Comparison of ENCODE assay signal across 8 cellular contexts in genomic region chr3:125357032-125357658, GRCh38. TPM values are rescaled to one million over a fixed set of nuclear protein-coding genes. Genes with fewer than 3 reads are reported as not detected.
DNase-seq lines count a peak whose midpoint lies in the region; ATAC-seq and TF ChIP-seq lines count a peak whose summit lies in the region.

No MANE protein-coding gene starts in this region.

- H3K9me3 ChIP-seq in right cardiac atrium (ENCODE audit: control insufficient read depth, low read length) (no peaks in the 10 kb centered on the region), sigmoid colon (no peaks in the 10 kb centered on the region)

- H3K27me3 Mint-ChIP-seq in activated naive CD8-positive, alpha-beta T cell: no peaks in the 10 kb centered on the region

- no peak for TF ChIP-seq EP300 in sigmoid colon (IDR thresholded peaks at IDR 0.05)

- 2% methylated on average over 52 of the region's 52 CpGs for WGBS in right cardiac atrium
- 2 to 11% methylated on average over 52 of the region's 52 CpGs for WGBS in sigmoid colon, 2 donors

- H3K4me3 ChIP-seq in right cardiac atrium (ENCODE audit: low read length): peak overlapping the region; percentile 35
- H3K4me3 ChIP-seq in sigmoid colon: peak overlapping the region; percentile 53 to 62 (median 58)

- H3K4me1 ChIP-seq in right cardiac atrium (ENCODE audit: control insufficient read depth, insufficient read depth, low read length): peaks cover 4% of the 10 kb centered on the region
- peaks cover 0 to 37% (median 22%) of the 10 kb centered on the region in 4 donors for H3K4me1 ChIP-seq in sigmoid colon

- peaks cover 5% of the 10 kb centered on the region for H3K36me3 Mint-ChIP-seq in activated naive CD8-positive, alpha-beta T cell

- peaks cover 1% of the 10 kb centered on the region for H3K9me3 Mint-ChIP-seq in activated naive CD8-positive, alpha-beta T cell (ENCODE audit: low read depth)

- H3K4me3 Mint-ChIP-seq in activated naive CD8-positive, alpha-beta T cell: peak overlapping the region; percentile 91

- no peak for TF ChIP-seq POLR2A in sigmoid colon (IDR thresholded peaks at IDR 0.05)

- DNase-seq in GDM1 (lab: John Stamatoyannopoulos, UW) (peak; percentile 60), RPMI7951 (ENCODE audit: low read depth) (peak; percentile 59), right cardiac atrium (peak; percentile 51 to 84 (median 76)), sigmoid colon (peak; percentile 79), NCI-H345 (lab: John Stamatoyannopoulos, UW) (no peak)

- ATAC-seq in HG02588 (IDR thresholded peaks at IDR 0.05; ENCODE audit: unreplicated experiment) (peak; percentile 76), right cardiac atrium (peak; percentile 89 to 92), GM18870 (IDR thresholded peaks at IDR 0.05; ENCODE audit: unreplicated experiment) (no peak)

- H3K27ac Mint-ChIP-seq in activated naive CD8-positive, alpha-beta T cell: peak overlapping the region; percentile 93

- TF ChIP-seq CTCF in sigmoid colon (IDR thresholded peaks at IDR 0.05): no peak

- H3K4me1 Mint-ChIP-seq in activated naive CD8-positive, alpha-beta T cell (ENCODE audit: low read depth): peaks cover 72% of the 10 kb centered on the region

- H3K27me3 ChIP-seq in right cardiac atrium (ENCODE audit: control insufficient read depth, insufficient read depth) (no peaks in the 10 kb centered on the region), sigmoid colon (no peaks in the 10 kb centered on the region)

- intact Hi-C loops in right cardiac atrium (cut with DNase I) (no loop called here), sigmoid colon (cut with DNase I) (no loop called here)

- no peaks in the 10 kb centered on the region for H3K36me3 ChIP-seq in sigmoid colon

- H3K27ac ChIP-seq in right cardiac atrium (ENCODE audit: low read length) (peak overlapping the region; percentile 54), sigmoid colon (peak overlapping the region; percentile 55 to 83 (median 80))

RNA-seq across cellular contexts. Expression of gene ZNF148, which starts 18.0 kb away (rescaled TPM):
- 23.2 and 30.3 TPM in 2 replicates for total RNA-seq in RPMI7951 (2014; rRNA removed; shearing (Covaris generic))
- total RNA-seq in right cardiac atrium (10 to 100 TPM; 45.4 to 51.6 (median 46.4) TPM), sigmoid colon (10 to 100 TPM; 28.2 to 42.5 (median 35.4) TPM)
- polyA plus RNA-seq in right cardiac atrium (5.3 TPM), sigmoid colon (1 to 10 TPM; 4.8 to 7.9 (median 6.0) TPM)
